9 cellular contexts compared by ENCODE assay signal in genomic region chr2:8475349-8476045, GRCh38.
A peak's percentile ranks its signal among the peaks of the same experiment; 100 is the strongest.
DNase-seq lines count a peak whose midpoint lies in the region; ATAC-seq, FAIRE-seq and TF ChIP-seq lines count a peak whose summit lies in the region.
"Had no signal": no experiment of that assay in that cellular context is flagged by ENCODE, and none has a peak within 500 bp of the region (broad histone marks: within the 10 kb centered on the region; RNA-seq: fewer than 3 reads in every experiment).

No MANE protein-coding gene starts in this region.

- no peaks in the 10 kb centered on the region; the same call in 1 of the 2 replicates for H4K20me1 ChIP-seq in K562 (replicated peaks; ENCODE audit: control insufficient read depth, insufficient read depth, low read length)

- H2AFZ ChIP-seq in K562 (ENCODE audit: low read depth, low read length) = no peak overlapping the region

- intact Hi-C loops in K562 (cut with micrococcal nuclease) = no loop called here
- intact Hi-C loops in heart right ventricle (cut with DNase I) = loop anchor here in 2 of 10 donors (5.0 kb wide), 1 partner anchor 207 kb away; the partner anchor contains the start of gene ID2 (in 2 of the 2)

- no peak for FAIRE-seq in K562 (lab: Jason Lieb, UNC)

- no peak overlapping the region for H3K9ac ChIP-seq in K562 (ENCODE audit: insufficient read depth in 1 of 2, low read depth in 2 of 2, low read length in 2 of 2)

- H3K4me2 ChIP-seq in K562 (ENCODE audit: insufficient read depth, low read length) = no peak overlapping the region

- TF ChIP-seq RAD21 in K562 (CRISPR knock-in tag; conservative IDR thresholded peaks at IDR 0.05 in 1 of 2, IDR thresholded peaks at IDR 0.05 in 1 of 2) = no peak

- TF ChIP-seq CTCF in K562 (IDR thresholded peaks at IDR 0.05 in 2 of 3, conservative IDR thresholded peaks at IDR 0.05 in 1 of 3; ENCODE audit: insufficient read depth in 2 of 3, low read depth in 1 of 3, low read length in 3 of 3) (no peak), suprapubic skin (IDR thresholded peaks at IDR 0.05) (no peak), foreskin keratinocyte (conservative IDR thresholded peaks at IDR 0.05) (no peak), heart right ventricle (IDR thresholded peaks at IDR 0.05) (no peak)

- WGBS in K562 (ENCODE audit: insufficient coverage, low coverage, missing lambda C conversion rate) = 3% methylated on average over 13 of the region's 13 CpGs
- 73% methylated on average over 13 of the region's 13 CpGs for WGBS in suprapubic skin
- 83 to 84% methylated on average over 13 of the region's 13 CpGs for WGBS in heart right ventricle, 2 donors

- peaks cover 39 to 43% of the 10 kb centered on the region in 2 experiments for H3K27me3 ChIP-seq in K562 (ENCODE audit: control insufficient read depth in 2 of 2, insufficient read depth in 2 of 2, low read length in 2 of 2)
- no peaks in the 10 kb centered on the region for H3K27me3 ChIP-seq in suprapubic skin
- no peaks in the 10 kb centered on the region for H3K27me3 ChIP-seq in foreskin keratinocyte
- no peaks in the 10 kb centered on the region for H3K27me3 ChIP-seq in heart right ventricle

- H3K4me1 ChIP-seq in K562 (replicated peaks in 1 of 2; ENCODE audit: control insufficient read depth in 2 of 2, insufficient read depth in 2 of 2, low read length in 2 of 2) (no peaks in the 10 kb centered on the region), suprapubic skin (peaks cover 13% of the 10 kb centered on the region), foreskin keratinocyte (no peaks in the 10 kb centered on the region), heart right ventricle (peaks cover 0 to 82% (median 33%) of the 10 kb centered on the region in 9 donors)

- H3K27ac ChIP-seq in K562 (ENCODE audit: extremely low read depth, low read depth, low read length) (no peak overlapping the region), suprapubic skin (peak overlapping the region; percentile 10), foreskin keratinocyte (no peak overlapping the region), heart right ventricle (peak overlapping the region in 1 of 10 donors; percentile 52)

- TF ChIP-seq POLR2A in K562 (conservative IDR thresholded peaks at IDR 0.05) (no peak), suprapubic skin (IDR thresholded peaks at IDR 0.05) (no peak)

- TF ChIP-seq EP300 in K562 (IDR thresholded peaks at IDR 0.05; ENCODE audit: low read length) (no peak), suprapubic skin (IDR thresholded peaks at IDR 0.05) (no peak)

- no peaks in the 10 kb centered on the region for H3K36me3 ChIP-seq in K562 (ENCODE audit: control insufficient read depth, insufficient read depth, low read length)
- no peaks in the 10 kb centered on the region for H3K36me3 ChIP-seq in suprapubic skin
- no peaks in the 10 kb centered on the region for H3K36me3 ChIP-seq in heart right ventricle

- H3K79me2 ChIP-seq in K562 (ENCODE audit: control insufficient read depth, insufficient read depth, low read length) = no peaks in the 10 kb centered on the region

- H3K9me1 ChIP-seq in K562 (ENCODE audit: control insufficient read depth, insufficient read depth, low read length) = no peaks in the 10 kb centered on the region

- CTCF ChIA-PET in K562 (lab: Yijun Ruan, JAX; ENCODE audit: low intra/inter-chr PET ratio) = interaction anchor here (0.6 kb wide), 1 partner anchor 992 kb away, joined by 5 read pairs; no protein-coding TSS in a partner anchor

- DNase-seq in activated effector memory CD4-positive, alpha-beta T cell treated with anti-CD3 and anti-CD28 coated beads, Interleukin-2, amount 50 U/mL, for 16 hours = peak; percentile 83
- no peak for DNase-seq in activated effector memory CD4-positive, alpha-beta T cell treated with Interleukin-2 at 50 U/mL for 16 hours
- DNase-seq in NCI-H1417 (lab: John Stamatoyannopoulos, UW) (peak; percentile 45 to 83 (median 65)), K562 (ENCODE audit: extremely low read depth in 1 of 4, low spot score in 3 of 4) (no peak), suprapubic skin (ENCODE audit: low spot score in 2 of 2) (peak in 1 of 2 donors; percentile 48), NCI-H1048 (lab: John Stamatoyannopoulos, UW) (no peak), foreskin keratinocyte (no peak), heart right ventricle (no peak)

- H3K4me3 ChIP-seq in K562 (no peak overlapping the region), suprapubic skin (no peak overlapping the region), heart right ventricle (no peak overlapping the region)

- ATAC-seq in K562 (no peak), foreskin keratinocyte (no peak), heart right ventricle (no peak)
- ATAC-seq: Panc1 had no signal

- in situ Hi-C loops in K562 (cut with MboI) = no loop called here

- POLR2A ChIA-PET in K562 (lab: Yijun Ruan, JAX) = interaction anchor here (1.6 kb wide), 1 partner anchor 14 kb away, joined by 6 read pairs; no protein-coding TSS in a partner anchor

- H3K9me3 ChIP-seq in K562 (replicated peaks; ENCODE audit: control insufficient read depth, insufficient read depth, low read depth, low read length) (no peaks in the 10 kb centered on the region), suprapubic skin (no peaks in the 10 kb centered on the region), heart right ventricle (no peaks in the 10 kb centered on the region)

- no TSS peak for BruUV-seq in K562 (replicated peaks; lab: Mats Ljungman, UMichigan)

TF ChIP-seq in K562, 482 proteins besides CTCF, POLR2A, EP300 and RAD21:
- TF ChIP-seq RFX1 (IDR thresholded peaks at IDR 0.05) = peak; percentile 64
- TF ChIP-seq CREM (IDR thresholded peaks at IDR 0.05; ENCODE audit: low read depth) = no peak

Comparison
In these comparisons a context has a peak if more than half of its experiments do, and no peak if none do; other contexts are left out.
1. DNase-seq: peak in activated effector memory CD4-positive, alpha-beta T cell treated with anti-CD3 and anti-CD28 coated beads, Interleukin-2, amount 50 U/mL, for 16 hours (single experiment) and NCI-H1417 (3 of 3); none in activated effector memory CD4-positive, alpha-beta T cell treated with Interleukin-2 at 50 U/mL for 16 hours (single experiment), K562 (0 of 4), NCI-H1048 (single experiment), foreskin keratinocyte (0 of 2) and heart right ventricle (0 of 2).